In the genomic region with DNA sequence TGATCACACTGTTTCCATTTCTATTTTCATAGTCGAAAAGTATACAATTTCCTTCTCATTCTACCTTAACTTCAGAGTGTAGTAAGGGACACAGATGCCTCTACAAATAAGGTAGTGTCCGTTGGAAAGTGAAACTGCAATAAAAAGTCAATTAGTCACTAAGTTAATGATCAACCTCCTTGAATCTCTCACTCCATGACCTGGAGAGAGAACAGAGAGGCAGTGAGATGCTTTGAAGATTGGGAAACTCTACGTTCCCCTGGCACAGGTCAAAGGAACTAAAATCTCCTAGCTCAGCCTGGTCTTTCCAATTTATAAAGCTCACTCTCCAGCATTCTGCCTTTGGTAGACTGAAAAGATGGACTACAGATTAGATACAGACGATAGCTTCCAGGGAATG, we compare ENCODE assay signal across 14 cellular contexts.
A peak's percentile ranks its signal among the peaks of the same experiment; 100 is the strongest.
DNase-seq lines count a peak whose midpoint lies in the region; ATAC-seq and TF ChIP-seq lines count a peak whose summit lies in the region.
"Had no signal": no experiment of that assay in that cellular context is flagged by ENCODE, and none has a peak within 500 bp of the region (broad histone marks: within the 10 kb centered on the region; RNA-seq: fewer than 3 reads in every experiment).

No MANE protein-coding gene starts in this region.

- peak; percentile 70 for ATAC-seq in HG03139 (IDR thresholded peaks at IDR 0.05; ENCODE audit: unreplicated experiment)

- no peak for TF ChIP-seq CTCF in GM13977 (IDR thresholded peaks at IDR 0.05; ENCODE audit: extremely low read depth, insufficient read depth, missing control alignments)

- no peaks in the 10 kb centered on the region for H3K9me3 ChIP-seq in duodenal mucosa (ENCODE audit: control insufficient read depth in 1 of 2, low read length in 2 of 2)
- H3K9me3 ChIP-seq: heart right ventricle had no signal

- peak overlapping the region; percentile 39 to 48 for H3K9ac ChIP-seq in duodenal mucosa (ENCODE audit: low read depth in 1 of 2, low read length in 2 of 2)

- peak overlapping the region in 1 of 2 donors; percentile 27 for H3K4me3 ChIP-seq in duodenal mucosa (ENCODE audit: low read depth in 1 of 2, low read length in 2 of 2)
- H3K4me3 ChIP-seq: heart right ventricle had no signal

- H3K27me3 ChIP-seq in duodenal mucosa (ENCODE audit: control insufficient read depth in 1 of 2, insufficient read depth in 2 of 2, low read length in 2 of 2): no peaks in the 10 kb centered on the region

- H3K36me3 ChIP-seq in duodenal mucosa (ENCODE audit: control insufficient read depth in 1 of 2, insufficient read depth in 2 of 2, low read length in 2 of 2): peaks cover 5 to 10% of the 10 kb centered on the region in 2 donors
- H3K36me3 ChIP-seq: heart right ventricle had no signal

- in situ Hi-C loops in GM13977 (cut with MboI; ENCODE audit: low pct_unique_long_range_greater_than_20kb, low sequenced_read_pairs, unreplicated experiment): no loop called here

- DNase-seq in NOMO-1 treated with DMSO at 0.1 percent for 48 hours (lab: John Stamatoyannopoulos, UW; ENCODE audit: unreplicated experiment) (peak; percentile 63), NOMO-1 treated with dmso at 0.1 percent for 144 hours (lab: John Stamatoyannopoulos, UW; ENCODE audit: unreplicated experiment) (no peak), Ammon's horn (ENCODE audit: low spot score) (no peak), NCI-H748 (lab: John Stamatoyannopoulos, UW; ENCODE audit: unreplicated experiment) (no peak), GM13977 (ENCODE audit: low spot score) (no peak)
- DNase-seq in activated effector memory CD4-positive, alpha-beta T cell treated with anti-CD3 and anti-CD28 coated beads, Interleukin-2, amount 50 U/mL, for 16 hours: no peak
- DNase-seq: 8988T, cerebellar nuclear complex, EL, heart right ventricle, NCI-H510A treated with DMSO at 0.1 percent for 48 hours, nephron progenitor cell had no signal

- H3K4me1 ChIP-seq in duodenal mucosa (ENCODE audit: control insufficient read depth in 1 of 2, insufficient read depth in 2 of 2, low read length in 2 of 2): peaks cover 23 to 27% of the 10 kb centered on the region in 2 donors
- H3K4me1 ChIP-seq: heart right ventricle had no signal

- peak overlapping the region; percentile 35 for H3K27ac ChIP-seq in duodenal mucosa (ENCODE audit: low read depth, low read length)
- H3K27ac ChIP-seq: heart right ventricle had no signal
